In the genomic region with DNA sequence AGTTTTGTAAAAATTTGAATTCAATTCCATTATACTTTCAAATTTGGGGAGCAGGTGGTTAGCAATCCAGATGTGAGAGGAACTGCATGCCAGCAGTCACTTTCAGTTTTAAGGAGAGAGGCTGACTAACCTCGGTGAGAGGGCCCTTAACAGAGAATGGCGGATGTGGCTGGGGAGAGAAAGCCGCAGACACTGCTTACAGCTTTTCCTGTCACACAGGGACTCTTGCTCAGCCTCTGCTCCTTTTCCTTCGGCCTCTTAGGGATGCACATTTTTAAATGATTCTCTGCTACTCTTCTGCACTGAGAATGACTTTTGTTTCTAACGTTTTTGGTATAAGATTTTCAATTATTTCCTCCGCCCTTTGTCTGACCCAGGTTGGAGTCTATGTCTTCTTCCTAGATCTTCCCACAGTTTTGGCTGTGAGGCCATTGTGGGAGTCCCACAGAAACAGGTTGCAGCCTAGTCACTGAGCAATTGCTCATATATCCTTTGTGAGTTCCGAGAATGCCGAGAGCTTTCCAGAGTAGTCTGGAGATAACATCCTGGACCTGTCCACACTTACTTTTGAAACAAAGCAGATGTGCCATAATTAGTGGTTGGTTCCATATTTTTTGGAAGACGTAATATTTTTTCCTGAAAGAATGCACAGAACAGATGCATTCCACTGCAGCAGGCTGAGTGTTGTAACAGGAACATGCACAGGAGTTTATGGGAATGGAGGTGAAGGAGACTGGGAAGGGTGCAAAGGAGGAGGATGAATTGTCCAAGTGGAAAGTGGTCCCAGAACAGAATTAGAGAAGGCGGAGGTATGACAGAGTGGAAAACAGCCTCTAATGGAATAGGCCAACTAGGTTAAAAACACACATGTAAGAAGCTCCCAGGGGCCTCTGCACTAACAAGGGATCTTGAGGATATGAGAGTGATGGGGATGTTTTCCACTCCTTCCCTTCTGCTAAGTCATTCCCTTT, we compare ENCODE assay signal across 8 cellular contexts.
A peak's percentile ranks its signal among the peaks of the same experiment; 100 is the strongest.
DNase-seq lines count a peak whose midpoint lies in the region; ATAC-seq and TF ChIP-seq lines count a peak whose summit lies in the region.

No MANE protein-coding gene starts in this region.

- DNase-seq in AG10803 (ENCODE audit: low read depth) (peak; percentile 97), fibroblast of pulmonary artery (ENCODE audit: low read depth) (peak; percentile 98), middle frontal gyrus (ENCODE audit: extremely low spot score, low spot score) (no peak), HEK293T (ENCODE audit: extremely low spot score) (no peak)
- DNase-seq in activated CD4-positive, alpha-beta memory T cell treated with anti-CD3 and anti-CD28 coated beads for 36 hours: peak; percentile 90
- DNase-seq in stimulated activated CD4-positive, alpha-beta T cell treated with anti-CD3 and anti-CD28 coated beads, Interleukin-4, amount 100 ng/mL, for 1 hour: peak; percentile 56

- peak; percentile 96 for ATAC-seq in GM19397 (IDR thresholded peaks at IDR 0.05; ENCODE audit: unreplicated experiment)
- peak; percentile 99 for ATAC-seq in HG03460 (IDR thresholded peaks at IDR 0.05; ENCODE audit: unreplicated experiment)

- H3K27ac Mint-ChIP-seq in activated CD4-positive, alpha-beta memory T cell treated with anti-CD3 and anti-CD28 coated beads for 36 hours: peak overlapping the region; percentile 53

- POLR2A ChIA-PET in activated CD4-positive, alpha-beta memory T cell treated with anti-CD3 and anti-CD28 coated beads for 36 hours (lab: Charles Lee): no interaction called here
- POLR2A ChIA-PET in HEK293T (lab: Yijun Ruan, JAX): no interaction called here

- no peak overlapping the region; the same call in 1 of the 2 replicates for H3K4me3 ChIP-seq in AG10803 (ENCODE audit: low read length)
- H3K4me3 ChIP-seq in fibroblast of pulmonary artery (replicated peaks; ENCODE audit: low read depth, low read length): peak overlapping the region; percentile 4

- TF ChIP-seq CTCF in AG10803 (conservative IDR thresholded peaks at IDR 0.05; ENCODE audit: low read length) (no peak), fibroblast of pulmonary artery (IDR thresholded peaks at IDR 0.05; ENCODE audit: low read length, missing control alignments) (no peak)

- H3K4me1 Mint-ChIP-seq in activated CD4-positive, alpha-beta memory T cell treated with anti-CD3 and anti-CD28 coated beads for 36 hours (ENCODE audit: low read depth): peaks cover 30% of the 10 kb centered on the region

- intact Hi-C loops in activated CD4-positive, alpha-beta memory T cell treated with anti-CD3 and anti-CD28 coated beads for 36 hours (cut with micrococcal nuclease): loop anchor here (1.0 to 2.0 kb wide), 2 partner anchors 8 to 34 kb away; no protein-coding TSS in a partner anchor

- peak overlapping the region; percentile 9 for H3K4me3 Mint-ChIP-seq in activated CD4-positive, alpha-beta memory T cell treated with anti-CD3 and anti-CD28 coated beads for 36 hours

- H3K36me3 Mint-ChIP-seq in activated CD4-positive, alpha-beta memory T cell treated with anti-CD3 and anti-CD28 coated beads for 36 hours: no peaks in the 10 kb centered on the region

- H3K27me3 Mint-ChIP-seq in activated CD4-positive, alpha-beta memory T cell treated with anti-CD3 and anti-CD28 coated beads for 36 hours: no peaks in the 10 kb centered on the region

- CTCF ChIA-PET in activated CD4-positive, alpha-beta memory T cell treated with anti-CD3 and anti-CD28 coated beads for 36 hours (lab: Charles Lee): no interaction called here
- CTCF ChIA-PET in HEK293T (lab: Yijun Ruan, JAX): no interaction called here

- no peaks in the 10 kb centered on the region for H3K9me3 Mint-ChIP-seq in activated CD4-positive, alpha-beta memory T cell treated with anti-CD3 and anti-CD28 coated beads for 36 hours

TF ChIP-seq in HEK293T, 16 proteins besides CTCF, POLR2A, EP300 and RAD21:
- TF ChIP-seq LEF1 (IDR thresholded peaks at IDR 0.05; ENCODE audit: borderline replicate concordance) (no peak), BHLHE40 (IDR thresholded peaks at IDR 0.05; ENCODE audit: borderline replicate concordance) (no peak), ZNF384 (IDR thresholded peaks at IDR 0.05) (no peak), TARDBP (IDR thresholded peaks at IDR 0.05) (no peak)
TF ChIP-seq in HEK293T: peak in this region for 0.

Comparison
In these comparisons a context has a peak if more than half of its experiments do, and no peak if none do; other contexts are left out.
1. DNase-seq: peak in AG10803 (single experiment), activated CD4-positive, alpha-beta memory T cell treated with anti-CD3 and anti-CD28 coated beads for 36 hours (single experiment), fibroblast of pulmonary artery (single experiment) and stimulated activated CD4-positive, alpha-beta T cell treated with anti-CD3 and anti-CD28 coated beads, Interleukin-4, amount 100 ng/mL, for 1 hour (single experiment); none in middle frontal gyrus (single experiment) and HEK293T (single experiment).